Comparison of ENCODE assay signal across 10 cellular contexts in genomic region chr5:43123887-43124286, GRCh38. TPM values are rescaled to one million over a fixed set of nuclear protein-coding genes. Genes with fewer than 3 reads are reported as not detected.
DNase-seq lines count a peak whose midpoint lies in the region; ATAC-seq, FAIRE-seq and TF ChIP-seq lines count a peak whose summit lies in the region.
"Had no signal": no experiment of that assay in that cellular context is flagged by ENCODE, and none has a peak within 500 bp of the region (broad histone marks: within the 10 kb centered on the region; RNA-seq: fewer than 3 reads in every experiment).

No MANE protein-coding gene starts in this region.

- TF ChIP-seq RAD21 in HepG2 (CRISPR knock-in tag; IDR thresholded peaks at IDR 0.05): no peak
- TF ChIP-seq RAD21 in H1 (IDR thresholded peaks at IDR 0.05 in 1 of 2, conservative IDR thresholded peaks at IDR 0.05 in 1 of 2; ENCODE audit: low read depth in 2 of 2, low read length in 2 of 2): no peak

- H2BK20ac ChIP-seq in H1 (ENCODE audit: low read length): no peak overlapping the region

- ATAC-seq in HepG2 (no peak), right lobe of liver (no peak), HG03469 (IDR thresholded peaks at IDR 0.05; ENCODE audit: unreplicated experiment) (no peak), GM18907 (IDR thresholded peaks at IDR 0.05; ENCODE audit: unreplicated experiment) (no peak), HG03039 (IDR thresholded peaks at IDR 0.05; ENCODE audit: unreplicated experiment) (no peak)

- in situ Hi-C loops in HepG2 (cut with HindIII; ENCODE audit: extremely low pct_ligation_motif_present, low pct_unique_long_range_greater_than_20kb): no loop called here

- no peaks in the 10 kb centered on the region for H3K79me1 ChIP-seq in H1 (ENCODE audit: low read depth, low read length)

- H3K4ac ChIP-seq in H1 (replicated peaks; ENCODE audit: insufficient read length, low read depth, low read length): no peak overlapping the region

- no peak overlapping the region for H2AFZ ChIP-seq in HepG2 (ENCODE audit: low read length)
- H2AFZ ChIP-seq in OCI-LY1 (ENCODE audit: low read length): no peak overlapping the region
- H2AFZ ChIP-seq in H1 (ENCODE audit: low read length): no peak overlapping the region

- TF ChIP-seq CTCF in HepG2 (CRISPR knock-in tag; IDR thresholded peaks at IDR 0.05): no peak
- no peak for TF ChIP-seq CTCF in right lobe of liver (IDR thresholded peaks at IDR 0.05)
- TF ChIP-seq CTCF in OCI-LY1 (IDR thresholded peaks at IDR 0.05; ENCODE audit: low read length): no peak
- TF ChIP-seq CTCF in H1 (IDR thresholded peaks at IDR 0.05; ENCODE audit: control extremely low read depth in 1 of 3, insufficient read depth in 1 of 3, low read depth in 1 of 3, low read length in 3 of 3): no peak

- TF ChIP-seq EP300 in HepG2 (IDR thresholded peaks at IDR 0.05; ENCODE audit: low read depth in 2 of 2, low read length in 2 of 2): no peak
- TF ChIP-seq EP300 in HepG2 (CRISPR knock-in tag; IDR thresholded peaks at IDR 0.05; ENCODE audit: borderline replicate concordance): no peak
- TF ChIP-seq EP300 in H1 (IDR thresholded peaks at IDR 0.05; ENCODE audit: borderline replicate concordance in 1 of 2, low read depth in 2 of 2, low read length in 2 of 2): no peak

- peaks cover 62% of the 10 kb centered on the region for H3K79me2 ChIP-seq in HepG2 (ENCODE audit: insufficient read depth, low read length)
- H3K79me2 ChIP-seq in OCI-LY1 (ENCODE audit: insufficient read depth, low read length): peaks cover 58% of the 10 kb centered on the region
- H3K79me2 ChIP-seq in H1 (ENCODE audit: control insufficient read depth in 1 of 2, insufficient read depth in 2 of 2, low read length in 2 of 2): peaks cover 4 to 66% of the 10 kb centered on the region in 2 experiments; a peak in 3 of 4 replicates

- WGBS in HepG2 (ENCODE audit: low lambda C conversion rate): 96% methylated on average over 4 of the region's 4 CpGs
- WGBS in right lobe of liver (ENCODE audit: insufficient coverage, low coverage, low lambda C conversion rate, missing lambda C conversion rate): 73% methylated on average over 4 of the region's 4 CpGs
- 87% methylated on average over 4 of the region's 4 CpGs; no CpG with 5 or more reads in 1 of the 2 experiments for WGBS in H1 (ENCODE audit: extremely low coverage in 1 of 2, insufficient coverage in 1 of 2, insufficient read length in 1 of 2, insufficient replicate concordance in 2 of 2, low coverage in 1 of 2, low lambda C conversion rate in 2 of 2, missing lambda C conversion rate in 1 of 2), 2 experiments

- no peak overlapping the region for H2BK15ac ChIP-seq in H1 (ENCODE audit: low read length)

- no peak overlapping the region for H3K14ac ChIP-seq in H1 (ENCODE audit: insufficient read length)

- peak overlapping the region; percentile 87 for H3K4me2 ChIP-seq in HepG2 (ENCODE audit: low read depth, low read length)
- H3K4me2 ChIP-seq in OCI-LY1 (ENCODE audit: low read length): peak overlapping the region; percentile 90
- peak overlapping the region; percentile 89 to 95; a peak in 1 of 4 replicates for H3K4me2 ChIP-seq in H1 (ENCODE audit: insufficient read depth in 1 of 2, low read depth in 2 of 2, low read length in 2 of 2)

- H3K4me1 ChIP-seq in HepG2 (ENCODE audit: insufficient read depth, low read length) (peaks cover 56% of the 10 kb centered on the region), right lobe of liver (peaks cover 0 to 15% (median 0%) of the 10 kb centered on the region in 4 donors), OCI-LY1 (ENCODE audit: insufficient read depth, low read length, severe bottlenecking) (peaks cover 36% of the 10 kb centered on the region), H1 (replicated peaks in 1 of 4; ENCODE audit: control insufficient read depth in 3 of 4, insufficient read depth in 4 of 4, low read length in 3 of 4) (no peaks in the 10 kb centered on the region; a peak in 2 of 7 replicates)

- no peak overlapping the region for H2AK5ac ChIP-seq in H1 (ENCODE audit: low read depth, low read length)

- H3K23me2 ChIP-seq in H1 (ENCODE audit: low read depth, low read length): peaks cover 6% of the 10 kb centered on the region

- H4K20me1 ChIP-seq in HepG2 (ENCODE audit: insufficient read depth, low read length) (no peaks in the 10 kb centered on the region; the same call in 1 of the 2 replicates), OCI-LY1 (ENCODE audit: insufficient read depth, low read length) (no peaks in the 10 kb centered on the region), H1 (replicated peaks in 1 of 2; ENCODE audit: control insufficient read depth in 1 of 2, insufficient read depth in 2 of 2, low read length in 2 of 2) (peaks cover 0 to 5% of the 10 kb centered on the region in 2 experiments)

- FAIRE-seq in HepG2 (lab: Jason Lieb, UNC) (no peak), H1 (lab: Jason Lieb, UNC) (no peak)

- no peak overlapping the region for H4K8ac ChIP-seq in H1 (ENCODE audit: extremely low read depth, insufficient read depth, low read length)

- H3K27ac ChIP-seq in HepG2 (ENCODE audit: extremely low read length, insufficient read depth, low read length) (no peak overlapping the region), right lobe of liver (no peak overlapping the region), OCI-LY1 (ENCODE audit: low read depth, low read length, poor library complexity, severe bottlenecking) (no peak overlapping the region), H1 (ENCODE audit: low read depth, low read length) (no peak overlapping the region)

- H3K27me3 ChIP-seq in HepG2 (ENCODE audit: control insufficient read depth in 1 of 2, insufficient read depth in 2 of 2, low read length in 2 of 2) (no peaks in the 10 kb centered on the region; a peak in 1 of 5 replicates), right lobe of liver (no peaks in the 10 kb centered on the region), OCI-LY1 (ENCODE audit: insufficient read depth, low read length) (no peaks in the 10 kb centered on the region), H1 (replicated peaks in 1 of 4; ENCODE audit: control insufficient read depth in 3 of 4, extremely low read depth in 1 of 4, insufficient read depth in 3 of 4, low read length in 3 of 4) (0 out of 7 replicates have a peak, but pooled peaks cover 0 to 1% (median 0%) of the 10 kb centered on the region in 4 experiments)

- POLR2A ChIA-PET in HepG2 (lab: Yijun Ruan, JAX) (no interaction called here), H1 (lab: Charles Lee; ENCODE audit: partially characterized antibody) (interaction anchor here (0.7 kb wide), 1 partner anchor 13 kb away, joined by 4 read pairs; no protein-coding TSS in a partner anchor)

- CTCF ChIA-PET in HepG2 (lab: Yijun Ruan, JAX; ENCODE audit: low intra/inter-chr PET ratio, low total read pairs): no interaction called here
- CTCF ChIA-PET in H1 (lab: Charles Lee; ENCODE audit: partially characterized antibody): interaction anchor here (1.1 to 10.0 kb wide), 3 partner anchors 14 to 53 kb away, joined by 3 to 103 read pairs (median 3); no protein-coding TSS in a partner anchor

- H3K18ac ChIP-seq in H1 (ENCODE audit: extremely low read depth, low read length): no peak overlapping the region

- H2BK12ac ChIP-seq in H1 (ENCODE audit: low read depth, low read length): no peak overlapping the region

- H2BK120ac ChIP-seq in H1 (replicated peaks; ENCODE audit: low read depth, low read length): no peak overlapping the region

- no TSS peak for BruUV-seq in HepG2 (replicated peaks; lab: Mats Ljungman, UMichigan)

- H3K9me3 ChIP-seq in HepG2 (ENCODE audit: low read length) (no peaks in the 10 kb centered on the region), right lobe of liver (no peaks in the 10 kb centered on the region), OCI-LY1 (ENCODE audit: low read length) (no peaks in the 10 kb centered on the region), H1 (ENCODE audit: insufficient read depth in 2 of 2, low read depth in 1 of 2, low read length in 1 of 2) (no peaks in the 10 kb centered on the region)

- no peak for DNase-seq in HepG2 (ENCODE audit: low spot score)
- no peak for DNase-seq in right lobe of liver
- DNase-seq in H1 (ENCODE audit: low read depth in 1 of 2, low spot score in 2 of 2): no peak
- no peak for DNase-seq in HuH-7.5 (ENCODE audit: low spot score)
- DNase-seq: NCI-H524 treated with DMSO at 0.1 percent for 48 hours, substantia nigra had no signal

- H4K91ac ChIP-seq in H1 (replicated peaks; ENCODE audit: insufficient read length, low read length): no peak overlapping the region

- no peak overlapping the region for H4K5ac ChIP-seq in H1 (ENCODE audit: insufficient read length, low read depth, low read length)

- H3K9ac ChIP-seq in HepG2 (ENCODE audit: insufficient read depth, low read depth, low read length) (no peak overlapping the region), OCI-LY1 (ENCODE audit: low read length) (peak overlapping the region; percentile 100; the same call in 1 of the 2 replicates), H1 (replicated peaks in 1 of 4; ENCODE audit: extremely low read depth in 1 of 4, low read depth in 3 of 4, low read length in 3 of 4) (no peak overlapping the region)

- H3K9me2 ChIP-seq in OCI-LY1 (ENCODE audit: low read depth, low read length): no peaks in the 10 kb centered on the region

- H3K36me3 ChIP-seq in HepG2 (replicated peaks in 1 of 2; ENCODE audit: control insufficient read depth in 1 of 2, insufficient read depth in 2 of 2, low read length in 2 of 2) (peaks cover 5 to 44% of the 10 kb centered on the region in 2 experiments; a peak in 4 of 5 replicates), right lobe of liver (peaks cover 0 to 37% (median 8%) of the 10 kb centered on the region in 4 donors), OCI-LY1 (ENCODE audit: insufficient read depth, low read length) (peaks cover 62% of the 10 kb centered on the region), H1 (ENCODE audit: control insufficient read depth in 2 of 4, insufficient read depth in 4 of 4, low read length in 3 of 4) (peaks cover 2 to 57% (median 27%) of the 10 kb centered on the region in 4 experiments; a peak in 6 of 8 replicates)

- H2BK5ac ChIP-seq in H1 (ENCODE audit: low read depth, low read length): no peak overlapping the region

- no peaks in the 10 kb centered on the region for H3F3A ChIP-seq in OCI-LY1 (ENCODE audit: insufficient read depth, low read length)

- H3K4me3 ChIP-seq in HepG2 (replicated peaks in 1 of 3; ENCODE audit: insufficient read depth in 1 of 3, low read depth in 2 of 3, low read length in 3 of 3) (0 out of 6 replicates have a peak overlapping the region, but pooled peaks of 1 of the 3 experiments have one; percentile 97), right lobe of liver (no peak overlapping the region), OCI-LY1 (ENCODE audit: low read depth, low read length, poor library complexity, severe bottlenecking) (peak overlapping the region; percentile 99), H1 (ENCODE audit: extremely low read depth in 1 of 4, insufficient read depth in 2 of 4, low read depth in 3 of 4, low read length in 4 of 4) (peak overlapping the region in 1 of 4 experiments; percentile 76; a peak in 1 of 8 replicates)

- H3K56ac ChIP-seq in H1 (replicated peaks; ENCODE audit: insufficient read length, low read depth, low read length): no peak overlapping the region

- intact Hi-C loops in HepG2 (cut with micrococcal nuclease; ENCODE audit: unreplicated experiment) (loop anchor here (5.0 to 10.0 kb wide), 2 partner anchors 188 to 309 kb away; partner anchors contain the start of genes HMGCS1 and SELENOP), right lobe of liver (cut with DNase I) (no loop called here)

- no peak for TF ChIP-seq POLR2A in HepG2 (IDR thresholded peaks at IDR 0.05; ENCODE audit: insufficient read depth in 1 of 2, low read depth in 2 of 2, low read length in 2 of 2)
- no peak for TF ChIP-seq POLR2A in right lobe of liver (IDR thresholded peaks at IDR 0.05)
- no peak for TF ChIP-seq POLR2A in H1 (IDR thresholded peaks at IDR 0.05; ENCODE audit: control extremely low read depth in 1 of 2, low read depth in 2 of 2, low read length in 2 of 2)

- no peak overlapping the region for H3K23ac ChIP-seq in H1 (ENCODE audit: insufficient read length)

RNA-seq across cellular contexts. Expression of gene ZNF131, which starts 3.2 kb away (rescaled TPM):
- total RNA-seq in HepG2 (2016; rRNA removed; fragmentation: Illumina TruSeq; extraction: Trizol): 30.4 and 33.3 TPM in 2 replicates
- total RNA-seq in HepG2 (2016; cell fraction: cytosol; rRNA removed; fragmentation: Illumina TruSeq; extraction: Trizol; ENCODE audit: low read depth): 20.6 and 21.5 TPM in 2 replicates
- 31.8 and 34.8 TPM in 2 replicates for total RNA-seq in HepG2 (2016; cell fraction: insoluble cytoplasmic fraction; rRNA removed; fragmentation: Illumina TruSeq; extraction: Trizol)
- 24.7 and 24.8 TPM in 2 replicates for total RNA-seq in HepG2 (2016; cell fraction: membrane; rRNA removed; fragmentation: Illumina TruSeq; extraction: Trizol)
- 35.3 and 43.2 TPM in 2 replicates for total RNA-seq in HepG2 (2016; cell fraction: nucleus; rRNA removed; fragmentation: Illumina TruSeq; extraction: Trizol)
- polyA plus RNA-seq in HepG2 (2011; rRNA removed): 17.5 and 20.6 TPM in 2 replicates
- 9.6 and 12.2 TPM in 2 replicates for polyA plus RNA-seq in HepG2 (2011; cell fraction: cytosol; rRNA removed)
- 23.3 and 27.2 TPM in 2 replicates for polyA plus RNA-seq in HepG2 (2011; cell fraction: nucleus; rRNA removed)
- polyA plus RNA-seq in HepG2 (2012): 15.7 and 18.4 TPM in 2 replicates
- polyA plus RNA-seq in HepG2 (2016; cell fraction: cytosol; fragmentation: Illumina TruSeq; extraction: Trizol; ENCODE audit: low read depth): 5.8 and 7.5 TPM in 2 replicates
- polyA plus RNA-seq in HepG2 (2016; cell fraction: insoluble cytoplasmic fraction; fragmentation: Illumina TruSeq; extraction: Trizol; ENCODE audit: low read depth): 41.5 and 42.5 TPM in 2 replicates
- 14.9 and 15.7 TPM in 2 replicates for polyA plus RNA-seq in HepG2 (2016; cell fraction: membrane; fragmentation: Illumina TruSeq; extraction: Trizol; ENCODE audit: low read depth)
- 48.4 and 55.5 TPM in 2 replicates for polyA plus RNA-seq in HepG2 (2016; cell fraction: nucleus; fragmentation: Illumina TruSeq; extraction: Trizol; ENCODE audit: insufficient read depth, low read depth)
- polyA minus RNA-seq in HepG2 (2011; rRNA and poly(A)+ RNA removed; ENCODE audit: low replicate concordance): 16.7 and 49.5 TPM in 2 replicates
- polyA minus RNA-seq in HepG2 (2011; cell fraction: cytosol; rRNA and poly(A)+ RNA removed): 13.2 and 14.4 TPM in 2 replicates
- polyA minus RNA-seq in HepG2 (2011; cell fraction: nucleus; rRNA and poly(A)+ RNA removed): 62.0 and 70.7 TPM in 2 replicates
- 10 to 100 TPM in 5 of 6 experiments, 1 to 10 TPM in 1; 9.6 to 16.3 (median 12.1) TPM for total RNA-seq in right lobe of liver
- 34.9 and 36.3 TPM in 2 replicates for total RNA-seq in H1 (2021; fragmentation: NEBNext Ultra II Directional; extraction: Animal tissue kit (Norgen Biotek cat#: 25700))
- polyA plus RNA-seq in H1 (2011; rRNA removed): 11.7 and 16.1 TPM in 2 replicates
- 21.2 TPM for polyA plus RNA-seq in H1 (2011; cell fraction: cytosol; rRNA removed)
- polyA plus RNA-seq in H1 (2011; cell fraction: nucleus; rRNA removed): 20.4 TPM
- polyA plus RNA-seq in H1 (2012, experiment 1 of 2): 23.4 to 32.6 TPM (median 24.7 TPM) in 4 replicates
- polyA plus RNA-seq in H1 (2012, experiment 2 of 2): 3.2 TPM
- polyA plus RNA-seq in H1 (2013, experiment 1 of 2): 42.2 TPM
- polyA plus RNA-seq in H1 (2013, experiment 2 of 2): 42.9 TPM
- polyA minus RNA-seq in H1 (2011; rRNA and poly(A)+ RNA removed): 34.1 and 43.9 TPM in 2 replicates
- polyA minus RNA-seq in H1 (2011; cell fraction: cytosol; rRNA and poly(A)+ RNA removed): 28.8 TPM
- polyA minus RNA-seq in H1 (2011; cell fraction: nucleus; rRNA and poly(A)+ RNA removed): 65.7 TPM
